1 cellular context compared by ENCODE assay signal in genomic region chr5:33311893-33312292, GRCh38.
TF ChIP-seq lines count a peak whose summit lies in the region.

No MANE protein-coding gene starts in this region.

TF ChIP-seq in GM23338, 12 proteins besides CTCF, POLR2A, EP300 and RAD21 (continued from another document):
- no peak for TF ChIP-seq ETS1 (IDR thresholded peaks at IDR 0.05)
- no peak for TF ChIP-seq REST (IDR thresholded peaks at IDR 0.05; ENCODE audit: unreplicated experiment)
- no peak for TF ChIP-seq POLR2AphosphoS5 (IDR thresholded peaks at IDR 0.05; ENCODE audit: low read depth)
- no peak for TF ChIP-seq EZH2phosphoT487 (IDR thresholded peaks at IDR 0.05; ENCODE audit: unreplicated experiment)
- TF ChIP-seq STAT1 (IDR thresholded peaks at IDR 0.05; ENCODE audit: unreplicated experiment): no peak
- no peak for TF ChIP-seq NANOG (IDR thresholded peaks at IDR 0.05; ENCODE audit: borderline replicate concordance)
- no peak for TF ChIP-seq EZH2 (IDR thresholded peaks at IDR 0.05; ENCODE audit: low read depth, unreplicated experiment)
- no peak for TF ChIP-seq ZNF331 (CRISPR knock-in tag; IDR thresholded peaks at IDR 0.05; ENCODE audit: low read depth)
- TF ChIP-seq JUNB (IDR thresholded peaks at IDR 0.05; ENCODE audit: unreplicated experiment): no peak
- TF ChIP-seq ZNF114 (CRISPR knock-in tag; IDR thresholded peaks at IDR 0.05): no peak
